In the genomic region with DNA sequence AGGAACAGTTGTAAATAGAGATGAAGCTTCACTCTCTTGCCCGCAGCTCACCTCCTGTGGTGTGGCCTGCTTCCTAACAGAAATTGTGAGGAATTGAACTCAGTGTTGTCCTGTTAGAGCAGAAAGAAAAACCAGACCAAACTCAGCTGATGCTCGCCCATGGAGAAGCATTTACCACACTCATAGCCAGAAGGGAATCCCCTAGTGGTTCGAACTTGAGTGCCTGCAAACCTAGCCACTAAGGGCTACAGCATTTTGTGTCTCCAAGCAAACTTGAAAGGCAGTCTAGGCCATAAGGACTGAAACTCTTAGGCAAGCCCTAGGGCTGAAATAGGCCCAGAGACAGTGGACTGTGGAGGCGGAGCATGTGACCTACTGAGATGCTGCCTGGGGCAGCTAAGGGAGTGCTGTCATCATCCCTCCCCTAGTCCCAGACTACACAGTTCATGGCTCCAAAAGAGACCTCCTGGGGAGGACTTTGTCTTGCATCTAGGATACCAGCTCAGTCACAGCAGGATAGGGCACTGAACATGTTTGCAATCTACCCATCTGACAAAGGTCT, we compare ENCODE assay signal across 19 cellular contexts. TPM values are rescaled to one million over a fixed set of nuclear protein-coding genes. Genes with fewer than 3 reads are reported as not detected.
A peak's percentile ranks its signal among the peaks of the same experiment; 100 is the strongest.
DNase-seq lines count a peak whose midpoint lies in the region; ATAC-seq and TF ChIP-seq lines count a peak whose summit lies in the region.
"Had no signal": no experiment of that assay in that cellular context is flagged by ENCODE, and none has a peak within 500 bp of the region (broad histone marks: within the 10 kb centered on the region; RNA-seq: fewer than 3 reads in every experiment).

No MANE protein-coding gene starts in this region.

- H3K36me3 ChIP-seq in HCT116 (ENCODE audit: control insufficient read depth in 1 of 2, insufficient read depth in 2 of 2, low read length in 2 of 2) (no peaks in the 10 kb centered on the region), OCI-LY7 (ENCODE audit: insufficient read depth, low read length) (no peaks in the 10 kb centered on the region), upper lobe of right lung (no peaks in the 10 kb centered on the region)
- H3K36me3 ChIP-seq: BLaER1 treated with 17β-estradiol and CSF1 and Interleukin-3, amounts not matched to agents 10 nM and 100 nM; MG63 had no signal

- H4K20me1 ChIP-seq in HCT116 (ENCODE audit: insufficient read depth) (no peaks in the 10 kb centered on the region), OCI-LY7 (ENCODE audit: insufficient read depth, low read length) (no peaks in the 10 kb centered on the region)
- H4K20me1 ChIP-seq: BLaER1 treated with 17β-estradiol and CSF1 and Interleukin-3, amounts not matched to agents 10 nM and 100 nM had no signal

- H3K9me2 ChIP-seq in HCT116 (ENCODE audit: insufficient read depth) (no peaks in the 10 kb centered on the region), OCI-LY7 (ENCODE audit: insufficient read depth, low read length) (no peaks in the 10 kb centered on the region)

- TF ChIP-seq RAD21 in HCT116 (IDR thresholded peaks at IDR 0.05; ENCODE audit: low read depth) = no peak

- no peak overlapping the region for H3K9ac ChIP-seq in HCT116 (ENCODE audit: low read length)
- H3K9ac ChIP-seq: BLaER1 treated with 17β-estradiol and CSF1 and Interleukin-3, amounts not matched to agents 10 nM and 100 nM had no signal

- BruUV-seq in HCT116 (replicated peaks; lab: Mats Ljungman, UMichigan) (no TSS peak), OCI-LY7 (replicated peaks; lab: Mats Ljungman, UMichigan) (no TSS peak)

- POLR2A ChIA-PET in HCT116 (lab: Charles Lee) (no interaction called here), OCI-LY7 (lab: Charles Lee) (no interaction called here)

- H3K9me3 ChIP-seq in HCT116 (ENCODE audit: control insufficient read depth in 1 of 2, insufficient read depth in 1 of 2, low read depth in 1 of 2, low read length in 2 of 2) (no peaks in the 10 kb centered on the region), OCI-LY7 (ENCODE audit: low read length) (no peaks in the 10 kb centered on the region), upper lobe of right lung (no peaks in the 10 kb centered on the region)
- H3K9me3 ChIP-seq: MG63 had no signal

- no peak overlapping the region for H2AFZ ChIP-seq in HCT116 (ENCODE audit: low read depth, low read length, poor library complexity, severe bottlenecking)
- H2AFZ ChIP-seq in OCI-LY7 (ENCODE audit: low read length) = peak overlapping the region; percentile 40

- RAD21 ChIA-PET in HCT116 (lab: Charles Lee; ENCODE audit: low non-redundant PET in 1 of 2, low total read pairs in 2 of 2, uncharacterized antibody in 2 of 2, unreplicated experiment in 2 of 2) = no interaction called here

- H3K4me1 ChIP-seq in HCT116 (ENCODE audit: control insufficient read depth in 1 of 2, insufficient read depth in 2 of 2, low read length in 2 of 2) (no peaks in the 10 kb centered on the region), OCI-LY7 (ENCODE audit: insufficient read depth, low read length, poor library complexity, severe bottlenecking) (no peaks in the 10 kb centered on the region), upper lobe of right lung (no peaks in the 10 kb centered on the region)
- H3K4me1 ChIP-seq: BLaER1 treated with 17β-estradiol and CSF1 and Interleukin-3, amounts not matched to agents 10 nM and 100 nM had no signal

- no peak overlapping the region for H3K27ac ChIP-seq in HCT116 (ENCODE audit: low read depth, low read length)
- H3K27ac ChIP-seq in OCI-LY7 (ENCODE audit: low read depth, low read length, poor library complexity, severe bottlenecking) = no peak overlapping the region
- H3K27ac ChIP-seq in upper lobe of right lung = no peak overlapping the region
- H3K27ac ChIP-seq: BLaER1 treated with 17β-estradiol and CSF1 and Interleukin-3, amounts not matched to agents 10 nM and 100 nM; PC-9; RWPE1 had no signal

- H3K27me3 ChIP-seq in HCT116 (ENCODE audit: insufficient read depth, low read length) (0 out of 2 replicates have a peak, but pooled peaks cover 6% of the 10 kb centered on the region), upper lobe of right lung (no peaks in the 10 kb centered on the region)
- H3K27me3 ChIP-seq: MG63 had no signal

- H3K79me2 ChIP-seq in HCT116 (ENCODE audit: insufficient read depth, low read length) = no peaks in the 10 kb centered on the region
- no peaks in the 10 kb centered on the region for H3K79me2 ChIP-seq in OCI-LY7 (ENCODE audit: insufficient read depth, low read depth, low read length)

- ATAC-seq in GM18867 (IDR thresholded peaks at IDR 0.05; ENCODE audit: unreplicated experiment) = peak; percentile 55
- ATAC-seq in HCT116 = peak; percentile 47
- peak; percentile 68 for ATAC-seq in upper lobe of right lung
- ATAC-seq in left lobe of liver = no peak

- DNase-seq in HCT116 (ENCODE audit: low read depth, low spot score) = no peak
- no peak for DNase-seq in OCI-LY7 (ENCODE audit: low spot score)
- DNase-seq in upper lobe of right lung = no peak
- DNase-seq in activated gamma-delta T cell treated with Interleukin-2 at 50 U/mL for 16 hours = no peak
- no peak for DNase-seq in medulla oblongata (ENCODE audit: extremely low spot score)
- no peak for DNase-seq in left lobe of liver (ENCODE audit: low spot score)
- DNase-seq: DMS79 treated with DMSO at 0.1 percent for 48 hours, Karpas-422, MG63, NCI-H1048, NCI-H1694, NCI-H2081 treated with DMSO at 0.1 percent for 48 hours, NCI-H510A treated with DMSO at 0.1 percent for 48 hours, PC-9, T-helper 1 cell had no signal

- CTCF ChIA-PET in HCT116 (lab: Charles Lee) = no interaction called here
- CTCF ChIA-PET in OCI-LY7 (lab: Charles Lee; ENCODE audit: unreplicated experiment) = no interaction called here

- TF ChIP-seq CTCF in HCT116 (IDR thresholded peaks at IDR 0.05 in 2 of 3, conservative IDR thresholded peaks at IDR 0.05 in 1 of 3; ENCODE audit: borderline replicate concordance in 1 of 3, insufficient read depth in 1 of 3, low read depth in 2 of 3, low read length in 2 of 3) (no peak), OCI-LY7 (conservative IDR thresholded peaks at IDR 0.05; ENCODE audit: low read length) (no peak), upper lobe of right lung (IDR thresholded peaks at IDR 0.05) (no peak)

- H3K4me2 ChIP-seq in HCT116 (ENCODE audit: low read length) (no peak overlapping the region), OCI-LY7 (ENCODE audit: low read length) (no peak overlapping the region)
- H3K4me2 ChIP-seq: BLaER1 treated with 17β-estradiol and CSF1 and Interleukin-3, amounts not matched to agents 10 nM and 100 nM; PC-9 had no signal

- no peak for TF ChIP-seq POLR2A in HCT116 (IDR thresholded peaks at IDR 0.05; ENCODE audit: borderline replicate concordance, extremely low read depth, insufficient read depth, insufficient read length)

- intact Hi-C loops in HCT116 (cut with micrococcal nuclease) (no loop called here), OCI-LY7 (cut with micrococcal nuclease; ENCODE audit: unreplicated experiment) (no loop called here), upper lobe of right lung (cut with DNase I) (no loop called here)

- H3K4me3 ChIP-seq in HCT116 (replicated peaks in 1 of 2; ENCODE audit: low read depth in 1 of 2, low read length in 2 of 2) = no peak overlapping the region
- H3K4me3 ChIP-seq in OCI-LY7 (ENCODE audit: low read depth, low read length, poor library complexity, severe bottlenecking) = no peak overlapping the region
- no peak overlapping the region for H3K4me3 ChIP-seq in upper lobe of right lung
- H3K4me3 ChIP-seq: BLaER1 treated with 17β-estradiol and CSF1 and Interleukin-3, amounts not matched to agents 10 nM and 100 nM; MG63; PC-9 had no signal

TF ChIP-seq in HCT116, 20 proteins besides CTCF, POLR2A, EP300 and RAD21 (continues in another document):
- TF ChIP-seq SIN3A (IDR thresholded peaks at IDR 0.05; ENCODE audit: low read depth) = no peak
- TF ChIP-seq, protein P1, sequence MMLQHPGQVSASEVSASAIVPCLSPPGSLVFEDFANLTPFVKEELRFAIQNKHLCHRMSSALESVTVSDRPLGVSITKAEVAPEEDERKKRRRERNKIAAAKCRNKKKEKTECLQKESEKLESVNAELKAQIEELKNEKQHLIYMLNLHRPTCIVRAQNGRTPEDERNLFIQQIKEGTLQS (IDR thresholded peaks at IDR 0.05) = no peak
- TF ChIP-seq JUND (IDR thresholded peaks at IDR 0.05) = no peak
- no peak for TF ChIP-seq ELF1 (IDR thresholded peaks at IDR 0.05; ENCODE audit: borderline replicate concordance, low read depth)
- TF ChIP-seq, protein P2, sequence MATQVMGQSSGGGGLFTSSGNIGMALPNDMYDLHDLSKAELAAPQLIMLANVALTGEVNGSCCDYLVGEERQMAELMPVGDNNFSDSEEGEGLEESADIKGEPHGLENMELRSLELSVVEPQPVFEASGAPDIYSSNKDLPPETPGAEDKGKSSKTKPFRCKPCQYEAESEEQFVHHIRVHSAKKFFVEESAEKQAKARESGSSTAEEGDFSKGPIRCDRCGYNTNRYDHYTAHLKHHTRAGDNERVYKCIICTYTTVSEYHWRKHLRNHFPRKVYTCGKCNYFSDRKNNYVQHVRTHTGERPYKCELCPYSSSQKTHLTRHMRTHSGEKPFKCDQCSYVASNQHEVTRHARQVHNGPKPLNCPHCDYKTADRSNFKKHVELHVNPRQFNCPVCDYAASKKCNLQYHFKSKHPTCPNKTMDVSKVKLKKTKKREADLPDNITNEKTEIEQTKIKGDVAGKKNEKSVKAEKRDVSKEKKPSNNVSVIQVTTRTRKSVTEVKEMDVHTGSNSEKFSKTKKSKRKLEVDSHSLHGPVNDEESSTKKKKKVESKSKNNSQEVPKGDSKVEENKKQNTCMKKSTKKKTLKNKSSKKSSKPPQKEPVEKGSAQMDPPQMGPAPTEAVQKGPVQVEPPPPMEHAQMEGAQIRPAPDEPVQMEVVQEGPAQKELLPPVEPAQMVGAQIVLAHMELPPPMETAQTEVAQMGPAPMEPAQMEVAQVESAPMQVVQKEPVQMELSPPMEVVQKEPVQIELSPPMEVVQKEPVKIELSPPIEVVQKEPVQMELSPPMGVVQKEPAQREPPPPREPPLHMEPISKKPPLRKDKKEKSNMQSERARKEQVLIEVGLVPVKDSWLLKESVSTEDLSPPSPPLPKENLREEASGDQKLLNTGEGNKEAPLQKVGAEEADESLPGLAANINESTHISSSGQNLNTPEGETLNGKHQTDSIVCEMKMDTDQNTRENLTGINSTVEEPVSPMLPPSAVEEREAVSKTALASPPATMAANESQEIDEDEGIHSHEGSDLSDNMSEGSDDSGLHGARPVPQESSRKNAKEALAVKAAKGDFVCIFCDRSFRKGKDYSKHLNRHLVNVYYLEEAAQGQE (IDR thresholded peaks at IDR 0.05; ENCODE audit: low read depth) = no peak

RNA-seq across cellular contexts. Expression of a gene that starts 44.5 kb away (rescaled TPM):
- 12.9 TPM for total RNA-seq in HCT116 (2021; ENCODE audit: unreplicated experiment)
- polyA plus RNA-seq in HCT116 (2012) = 5.1 and 6.0 TPM in 2 replicates
- total RNA-seq in OCI-LY7 (2014; rRNA removed; shearing (Covaris generic)) = 73.2 and 75.0 TPM in 2 replicates
- 90.6 and 91.6 TPM in 2 replicates for total RNA-seq in OCI-LY7 (2022)
- 35.3 TPM for total RNA-seq in upper lobe of right lung
- 6.5 TPM for total RNA-seq in left lobe of liver
- total RNA-seq: G401 had no signal
